ENCODE assay signal across 8 cellular contexts in the genomic region with DNA sequence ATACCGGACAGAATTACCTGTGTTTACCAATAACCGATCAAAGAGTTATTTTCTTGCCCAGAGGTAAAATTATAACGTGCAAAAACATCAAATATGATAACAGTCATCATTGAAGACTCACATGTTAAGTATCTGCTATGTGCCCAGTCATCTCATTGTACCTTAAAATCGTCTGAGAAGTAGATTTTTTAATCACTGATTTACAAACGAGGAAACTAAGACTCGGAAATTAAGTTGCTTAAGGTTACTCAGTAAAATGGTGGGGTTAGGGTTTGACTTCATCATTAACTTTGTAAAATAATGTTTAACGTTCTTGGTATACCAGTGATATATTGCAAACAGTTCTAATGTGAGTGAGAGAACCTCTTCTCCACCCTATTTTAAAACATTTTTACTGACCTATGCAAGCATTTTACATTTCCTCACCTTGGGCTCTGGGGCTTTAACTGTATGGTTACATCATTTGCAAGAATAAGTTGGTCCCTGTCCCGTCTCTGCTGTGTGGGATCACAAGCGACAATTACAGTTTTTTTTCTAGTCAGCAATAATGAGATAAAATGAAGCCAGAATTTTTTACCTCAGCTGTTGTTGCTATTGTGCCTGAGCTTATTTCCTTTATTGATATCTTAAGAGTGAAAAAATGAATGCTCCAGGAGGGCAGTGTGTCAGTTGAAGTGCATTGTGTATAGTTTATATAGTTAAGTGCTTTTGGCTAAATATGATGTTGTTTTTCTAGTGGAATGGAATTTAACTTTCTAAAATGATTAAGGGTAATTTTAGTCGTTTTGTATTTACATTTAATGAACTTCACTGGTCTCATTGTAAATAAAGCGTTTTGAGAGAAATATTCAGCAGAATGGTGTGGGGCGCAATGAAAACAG. TPM values are rescaled to one million over a fixed set of nuclear protein-coding genes. Genes with fewer than 3 reads are reported as not detected.
A peak's percentile ranks its signal among the peaks of the same experiment; 100 is the strongest.
DNase-seq lines count a peak whose midpoint lies in the region; ATAC-seq and TF ChIP-seq lines count a peak whose summit lies in the region.

No MANE protein-coding gene starts in this region.

- H3K27ac ChIP-seq in right cardiac atrium (ENCODE audit: low read length) (no peak overlapping the region), smooth muscle cell (ENCODE audit: low read depth) (peak overlapping the region; percentile 81)

- H3K27me3 ChIP-seq in right cardiac atrium (ENCODE audit: control insufficient read depth, insufficient read depth) = no peaks in the 10 kb centered on the region
- H3K27me3 ChIP-seq in smooth muscle cell (ENCODE audit: low read depth) = no peaks in the 10 kb centered on the region

- H3K9ac ChIP-seq in smooth muscle cell (ENCODE audit: low read depth) = peak overlapping the region; percentile 88

- 15% methylated on average over 12 of the region's 12 CpGs for WGBS in right cardiac atrium
- WGBS in smooth muscle cell (ENCODE audit: low lambda C conversion rate) = 35% methylated on average over 12 of the region's 12 CpGs

- H3K9me3 ChIP-seq in right cardiac atrium (ENCODE audit: control insufficient read depth, low read length) (no peaks in the 10 kb centered on the region), smooth muscle cell (replicated peaks; ENCODE audit: low read depth) (no peaks in the 10 kb centered on the region)

- peaks cover 50% of the 10 kb centered on the region for H3K4me1 Mint-ChIP-seq in activated naive CD4-positive, alpha-beta T cell treated with anti-CD3 and anti-CD28 coated beads, Interleukin-2, amount 10 ng/mL, durations not matched to agents 7 days and 5 days

- H3K4me2 ChIP-seq in smooth muscle cell = peak overlapping the region; percentile 87

- peak overlapping the region; percentile 92 for H3K4me3 Mint-ChIP-seq in activated naive CD4-positive, alpha-beta T cell treated with anti-CD3 and anti-CD28 coated beads, Interleukin-2, amount 10 ng/mL, durations not matched to agents 7 days and 5 days

- CTCF ChIA-PET in activated naive CD4-positive, alpha-beta T cell treated with anti-CD3 and anti-CD28 coated beads, Interleukin-2, amount 10 ng/mL, durations not matched to agents 7 days and 5 days (lab: Charles Lee) = no interaction called here

- H3K79me2 ChIP-seq in smooth muscle cell (ENCODE audit: low read depth) = peaks cover 65% of the 10 kb centered on the region

- intact Hi-C loops in right cardiac atrium (cut with DNase I) = no loop called here

- H3K36me3 Mint-ChIP-seq in activated naive CD4-positive, alpha-beta T cell treated with anti-CD3 and anti-CD28 coated beads, Interleukin-2, amount 10 ng/mL, durations not matched to agents 7 days and 5 days = peaks cover 29% of the 10 kb centered on the region

- TF ChIP-seq CTCF in WI38 (IDR thresholded peaks at IDR 0.05; ENCODE audit: low read depth, low read length) (no peak), smooth muscle cell (IDR thresholded peaks at IDR 0.05; ENCODE audit: borderline replicate concordance, insufficient read depth, poor library complexity, severe bottlenecking) (no peak)

- no peak overlapping the region for H2AFZ ChIP-seq in smooth muscle cell (ENCODE audit: low read depth)

- H4K20me1 ChIP-seq in smooth muscle cell (ENCODE audit: low read depth) = peaks cover 44% of the 10 kb centered on the region

- H3K36me3 ChIP-seq in smooth muscle cell (ENCODE audit: low read depth) = no peaks in the 10 kb centered on the region

- H3K9me3 Mint-ChIP-seq in activated naive CD4-positive, alpha-beta T cell treated with anti-CD3 and anti-CD28 coated beads, Interleukin-2, amount 10 ng/mL, durations not matched to agents 7 days and 5 days = no peaks in the 10 kb centered on the region

- ATAC-seq in right cardiac atrium = no peak
- ATAC-seq in GM18867 (IDR thresholded peaks at IDR 0.05; ENCODE audit: unreplicated experiment) = no peak

- no peaks in the 10 kb centered on the region for H3K27me3 Mint-ChIP-seq in activated naive CD4-positive, alpha-beta T cell treated with anti-CD3 and anti-CD28 coated beads, Interleukin-2, amount 10 ng/mL, durations not matched to agents 7 days and 5 days

- H3K27ac Mint-ChIP-seq in activated naive CD4-positive, alpha-beta T cell treated with anti-CD3 and anti-CD28 coated beads, Interleukin-2, amount 10 ng/mL, durations not matched to agents 7 days and 5 days = peak overlapping the region; percentile 95

- no peak for DNase-seq in activated naive CD4-positive, alpha-beta T cell treated with anti-CD3 and anti-CD28 coated beads, Interleukin-2, amount 10 ng/mL, durations not matched to agents 7 days and 5 days
- DNase-seq in activated naive CD4-positive, alpha-beta T cell treated with anti-CD3 and anti-CD28 coated beads, Interleukin-2, amount 50 U/mL, for 16 hours = no peak
- DNase-seq in right cardiac atrium (no peak), smooth muscle cell (lab: John Stamatoyannopoulos, UW; ENCODE audit: unreplicated experiment) (no peak), middle frontal gyrus (ENCODE audit: extremely low spot score, low spot score) (no peak), T1000 (lab: John Stamatoyannopoulos, UW) (no peak)

- H3F3A ChIP-seq in smooth muscle cell (ENCODE audit: low read depth) = no peaks in the 10 kb centered on the region

- H3K4me1 ChIP-seq in right cardiac atrium (ENCODE audit: control insufficient read depth, insufficient read depth, low read length) = no peaks in the 10 kb centered on the region
- H3K4me1 ChIP-seq in smooth muscle cell (ENCODE audit: low read depth) = peaks cover 19% of the 10 kb centered on the region

- H3K4me3 ChIP-seq in WI38 (ENCODE audit: low read depth, low read length) (peak overlapping the region; percentile 90), right cardiac atrium (ENCODE audit: low read length) (peak overlapping the region; percentile 99), smooth muscle cell (peak overlapping the region; percentile 83)

RNA-seq across cellular contexts. Expression of gene RPRD2, which starts 2.7 kb away (rescaled TPM):
- total RNA-seq in right cardiac atrium (10 to 100 TPM; 24.5 to 32.4 (median 26.7) TPM), smooth muscle cell (15.4 and 17.1 TPM in 2 replicates)
- polyA plus RNA-seq in right cardiac atrium (10.0 TPM), smooth muscle cell (14.2 and 15.8 TPM in 2 replicates)

RNA-seq across cellular contexts. Expression of gene PRPF3, which starts 45.3 kb away (rescaled TPM):
- total RNA-seq in right cardiac atrium (10 to 100 TPM; 21.8 to 27.0 (median 26.0) TPM), smooth muscle cell (34.6 and 41.8 TPM in 2 replicates)
- polyA plus RNA-seq in right cardiac atrium (19.4 TPM), smooth muscle cell (26.6 and 33.9 TPM in 2 replicates)
